8 cellular contexts compared by ENCODE assay signal in genomic region chr2:219689676-219690628, GRCh38.
A peak's percentile ranks its signal among the peaks of the same experiment; 100 is the strongest.
DNase-seq lines count a peak whose midpoint lies in the region; ATAC-seq and TF ChIP-seq lines count a peak whose summit lies in the region.

No MANE protein-coding gene starts in this region.

- H3K27ac ChIP-seq in heart left ventricle (peak overlapping the region in 9 of 12 donors; percentile 40 to 80 (median 67)), sigmoid colon (peak overlapping the region in 2 of 4 donors; percentile 51 to 66)

- peaks cover 0 to 12% (median 0%) of the 10 kb centered on the region in 9 donors for H3K27me3 ChIP-seq in heart left ventricle
- H3K27me3 ChIP-seq in sigmoid colon, result no peaks in the 10 kb centered on the region

- no peaks in the 10 kb centered on the region for H3K9me3 Mint-ChIP-seq in activated naive CD8-positive, alpha-beta T cell treated with anti-CD3 and anti-CD28 coated beads for 36 hours

- peak; percentile 60 for DNase-seq in AG08395 (ENCODE audit: low spot score)
- DNase-seq in NOMO-1 treated with DMSO at 0.1 percent for 48 hours (lab: John Stamatoyannopoulos, UW; ENCODE audit: unreplicated experiment), result peak; percentile 65
- peak; percentile 31 for DNase-seq in activated naive CD8-positive, alpha-beta T cell treated with anti-CD3 and anti-CD28 coated beads for 36 hours
- peak in 2 of 5 donors; percentile 29 to 31 for DNase-seq in heart left ventricle
- no peak for DNase-seq in sigmoid colon

- H3K4me1 ChIP-seq in heart left ventricle, result peaks cover 0 to 14% (median 5%) of the 10 kb centered on the region in 12 donors
- H3K4me1 ChIP-seq in sigmoid colon, result peaks cover 0 to 17% (median 3%) of the 10 kb centered on the region in 4 donors

- H3K36me3 ChIP-seq in heart left ventricle, result no peaks in the 10 kb centered on the region
- H3K36me3 ChIP-seq in sigmoid colon, result no peaks in the 10 kb centered on the region

- H3K4me1 Mint-ChIP-seq in activated naive CD8-positive, alpha-beta T cell treated with anti-CD3 and anti-CD28 coated beads for 36 hours, result peaks cover 13% of the 10 kb centered on the region

- peaks cover 53% of the 10 kb centered on the region for H3K27me3 Mint-ChIP-seq in activated naive CD8-positive, alpha-beta T cell treated with anti-CD3 and anti-CD28 coated beads for 36 hours

- no peaks in the 10 kb centered on the region for H3K36me3 Mint-ChIP-seq in activated naive CD8-positive, alpha-beta T cell treated with anti-CD3 and anti-CD28 coated beads for 36 hours

- no peak overlapping the region for H3K4me3 ChIP-seq in heart left ventricle
- H3K4me3 ChIP-seq in sigmoid colon, result no peak overlapping the region

- intact Hi-C loops in heart left ventricle (cut with DNase I) (loop anchor here (1.0 to 5.0 kb wide), 6 partner anchors 43 to 153 kb away; partner anchors contain the start of genes CHPF (in 8 of the 10) and TMEM198 (in 5 of the 10)), sigmoid colon (cut with DNase I) (loop anchor here (2.0 to 5.0 kb wide), 2 partner anchors 43 to 147 kb away; partner anchors contain the start of gene CHPF)

- H3K9me3 ChIP-seq in heart left ventricle (no peaks in the 10 kb centered on the region), sigmoid colon (no peaks in the 10 kb centered on the region)

- TF ChIP-seq CTCF in GM12872 (IDR thresholded peaks at IDR 0.05; ENCODE audit: insufficient read depth, low read depth, low read length), result peak; percentile 70; the same call in 2 of the 3 replicates
- peak; percentile 68 to 85 (median 78) for TF ChIP-seq CTCF in heart left ventricle (IDR thresholded peaks at IDR 0.05)
- TF ChIP-seq CTCF in sigmoid colon (IDR thresholded peaks at IDR 0.05), result peak; percentile 47 to 73 (median 60)

- ATAC-seq in HG03378 (IDR thresholded peaks at IDR 0.05; ENCODE audit: unreplicated experiment) (peak; percentile 36), heart left ventricle (peak in 3 of 4 donors; percentile 56 to 68 (median 68)), HG03045 (IDR thresholded peaks at IDR 0.05; ENCODE audit: unreplicated experiment) (no peak)

- H3K4me3 Mint-ChIP-seq in activated naive CD8-positive, alpha-beta T cell treated with anti-CD3 and anti-CD28 coated beads for 36 hours, result no peak overlapping the region

- no peak overlapping the region for H3K27ac Mint-ChIP-seq in activated naive CD8-positive, alpha-beta T cell treated with anti-CD3 and anti-CD28 coated beads for 36 hours

- no peak for TF ChIP-seq EP300 in sigmoid colon (IDR thresholded peaks at IDR 0.05)

- TF ChIP-seq POLR2A in heart left ventricle (IDR thresholded peaks at IDR 0.05) (no peak), sigmoid colon (IDR thresholded peaks at IDR 0.05) (no peak)

- 43 to 51% (median 47%) methylated on average over 14 to 17 of the region's 17 CpGs for WGBS in heart left ventricle, 4 donors
- WGBS in sigmoid colon, 2 donors, result 39 to 46% methylated on average over 17 of the region's 17 CpGs
